Comparison of ENCODE assay signal across 13 cellular contexts in genomic region chr6:3585320-3585935, GRCh38.
DNase-seq lines count a peak whose midpoint lies in the region; ATAC-seq, FAIRE-seq and TF ChIP-seq lines count a peak whose summit lies in the region.
"Had no signal": no experiment of that assay in that cellular context is flagged by ENCODE, and none has a peak within 500 bp of the region (broad histone marks: within the 10 kb centered on the region; RNA-seq: fewer than 3 reads in every experiment).

No MANE protein-coding gene starts in this region.

- H3K4me3 ChIP-seq in AG04450 (ENCODE audit: low read depth, low read length) (no peak overlapping the region), kidney epithelial cell (ENCODE audit: low read depth, low read length) (no peak overlapping the region), HepG2 (replicated peaks in 1 of 3; ENCODE audit: insufficient read depth in 1 of 3, low read depth in 2 of 3, low read length in 3 of 3) (no peak overlapping the region)
- H3K4me3 ChIP-seq: hepatocyte, tibial nerve had no signal

- DNase-seq in AG04450 (ENCODE audit: low read depth, low spot score) (peak; percentile 24), HS-27A (ENCODE audit: low read depth) (peak; percentile 8), brain pericyte (ENCODE audit: low read depth, low spot score) (peak; percentile 42), kidney epithelial cell (ENCODE audit: low read depth) (peak; percentile 5), NCI-H146 (lab: John Stamatoyannopoulos, UW) (no peak), WTC11 (ENCODE audit: low spot score) (no peak), HepG2 (ENCODE audit: low spot score) (no peak), Right ventricle myocardium superior (no peak)
- DNase-seq: NCI-H1436 had no signal

- no peak for TF ChIP-seq RAD21 in HepG2 (CRISPR knock-in tag; IDR thresholded peaks at IDR 0.05)

- CTCF ChIA-PET in AG04450 (lab: Charles Lee) (no interaction called here), WTC11 (lab: Charles Lee) (no interaction called here), HepG2 (lab: Yijun Ruan, JAX; ENCODE audit: low intra/inter-chr PET ratio, low total read pairs) (no interaction called here)

- POLR2A ChIA-PET in AG04450 (lab: Yijun Ruan, JAX) = no interaction called here
- POLR2A ChIA-PET in WTC11 (lab: Charles Lee) = no interaction called here
- POLR2A ChIA-PET in HepG2 (lab: Yijun Ruan, JAX) = no interaction called here

- H3K36me3 Mint-ChIP-seq in WTC11 = no peaks in the 10 kb centered on the region

- no peak overlapping the region for H2AFZ ChIP-seq in HepG2 (ENCODE audit: low read length)
- H2AFZ ChIP-seq: hepatocyte had no signal

- TF ChIP-seq EP300 in HepG2 (IDR thresholded peaks at IDR 0.05; ENCODE audit: low read depth in 2 of 2, low read length in 2 of 2) = no peak
- no peak for TF ChIP-seq EP300 in HepG2 (CRISPR knock-in tag; IDR thresholded peaks at IDR 0.05; ENCODE audit: borderline replicate concordance)

- H3K4me3 Mint-ChIP-seq in WTC11 = no peak overlapping the region
- H3K4me3 Mint-ChIP-seq: dendritic cell treated with granulocyte-macrophage colony-stimulating factor and Interleukin-4, amounts not matched to agents 40 ng/mL and 50 ng/mL, for 4 days had no signal

- H3K4me1 ChIP-seq in HepG2 (ENCODE audit: insufficient read depth, low read length) = no peaks in the 10 kb centered on the region
- H3K4me1 ChIP-seq: tibial nerve had no signal

- H3K4me2 ChIP-seq in HepG2 (ENCODE audit: low read depth, low read length) = no peak overlapping the region
- H3K4me2 ChIP-seq: hepatocyte had no signal

- peaks cover 2% of the 10 kb centered on the region; the same call in 1 of the 2 replicates for H3K9me3 ChIP-seq in AG04450 (ENCODE audit: control insufficient read depth, insufficient read depth, low read length)
- no peaks in the 10 kb centered on the region for H3K9me3 ChIP-seq in HepG2 (ENCODE audit: low read length)

- TF ChIP-seq CTCF in AG04450 (IDR thresholded peaks at IDR 0.05; ENCODE audit: low read depth, low read length) = no peak
- no peak for TF ChIP-seq CTCF in kidney epithelial cell (IDR thresholded peaks at IDR 0.05; ENCODE audit: insufficient read depth, low read length, poor library complexity, severe bottlenecking)
- no peak for TF ChIP-seq CTCF in WTC11 (IDR thresholded peaks at IDR 0.05)
- TF ChIP-seq CTCF in HepG2 (CRISPR knock-in tag; IDR thresholded peaks at IDR 0.05) = no peak

- no peaks in the 10 kb centered on the region; the same call in 1 of the 2 replicates for H3K27me3 Mint-ChIP-seq in WTC11 (ENCODE audit: low read depth)

- no peak for FAIRE-seq in HepG2 (lab: Jason Lieb, UNC)

- H3K9ac ChIP-seq in HepG2 (ENCODE audit: insufficient read depth, low read depth, low read length) = no peak overlapping the region

- H3K9me3 Mint-ChIP-seq in WTC11 = peaks cover 19% of the 10 kb centered on the region

- WGBS in HepG2 (ENCODE audit: low lambda C conversion rate) = 21% methylated on average over 5 of the region's 5 CpGs

- H3K27ac Mint-ChIP-seq in WTC11 = no peak overlapping the region
- H3K27ac Mint-ChIP-seq: dendritic cell treated with granulocyte-macrophage colony-stimulating factor and Interleukin-4, amounts not matched to agents 40 ng/mL and 50 ng/mL, for 4 days had no signal

- intact Hi-C loops in HepG2 (cut with micrococcal nuclease; ENCODE audit: unreplicated experiment) = no loop called here
- intact Hi-C loops in Right ventricle myocardium superior (cut with DNase I) = no loop called here

- no peak overlapping the region for H3K27ac ChIP-seq in AG04450 (ENCODE audit: low read depth, low read length)
- H3K27ac ChIP-seq in HepG2 (ENCODE audit: extremely low read length, insufficient read depth, low read length) = no peak overlapping the region
- H3K27ac ChIP-seq: C4-2B, hepatocyte, tibial nerve had no signal

- TF ChIP-seq POLR2A in HepG2 (IDR thresholded peaks at IDR 0.05; ENCODE audit: insufficient read depth in 1 of 2, low read depth in 2 of 2, low read length in 2 of 2) = no peak

- ATAC-seq in WTC11 = no peak
- ATAC-seq in HepG2 = no peak
- no peak for ATAC-seq in Right ventricle myocardium superior (ENCODE audit: poor library complexity)

- H3K36me3 ChIP-seq in kidney epithelial cell (ENCODE audit: control insufficient read depth, insufficient read depth, low read length) (no peaks in the 10 kb centered on the region), HepG2 (replicated peaks in 1 of 2; ENCODE audit: control insufficient read depth in 1 of 2, insufficient read depth in 2 of 2, low read length in 2 of 2) (no peaks in the 10 kb centered on the region)
- H3K36me3 ChIP-seq: tibial nerve had no signal

- no peaks in the 10 kb centered on the region for H3K79me2 ChIP-seq in HepG2 (ENCODE audit: insufficient read depth, low read length)
- H3K79me2 ChIP-seq: hepatocyte had no signal

- in situ Hi-C loops in HepG2 (cut with HindIII; ENCODE audit: extremely low pct_ligation_motif_present, low pct_unique_long_range_greater_than_20kb) = no loop called here

- no TSS peak for BruUV-seq in HepG2 (replicated peaks; lab: Mats Ljungman, UMichigan)

- no peaks in the 10 kb centered on the region for H4K20me1 ChIP-seq in HepG2 (ENCODE audit: insufficient read depth, low read length)

- H3K27me3 ChIP-seq in AG04450 (ENCODE audit: control insufficient read depth, insufficient read depth, low read length) (no peaks in the 10 kb centered on the region), kidney epithelial cell (ENCODE audit: control insufficient read depth, insufficient read depth, low read length) (no peaks in the 10 kb centered on the region), HepG2 (ENCODE audit: control insufficient read depth in 1 of 2, insufficient read depth in 2 of 2, low read length in 2 of 2) (peaks cover 0 to 9% of the 10 kb centered on the region in 2 experiments; a peak in 2 of 5 replicates)
- H3K27me3 ChIP-seq: hepatocyte, tibial nerve had no signal

- no peaks in the 10 kb centered on the region for H3K4me1 Mint-ChIP-seq in WTC11

TF ChIP-seq in WTC11, 78 proteins besides CTCF, POLR2A, EP300 and RAD21 (continues in another document):
- TF ChIP-seq HMGA2 (CRISPR knock-in tag; IDR thresholded peaks at IDR 0.05) (no peak), SMAD4 (CRISPR knock-in tag; IDR thresholded peaks at IDR 0.05) (no peak), ZNF121 (CRISPR knock-in tag; IDR thresholded peaks at IDR 0.05) (no peak), ZNF423 (CRISPR knock-in tag; IDR thresholded peaks at IDR 0.05) (no peak), ZSCAN18 (CRISPR knock-in tag; IDR thresholded peaks at IDR 0.05) (no peak), TEAD1 (CRISPR knock-in tag; IDR thresholded peaks at IDR 0.05) (no peak), SP1 (CRISPR knock-in tag; conservative IDR thresholded peaks at IDR 0.05) (no peak), GRHL2 (CRISPR knock-in tag; IDR thresholded peaks at IDR 0.05; ENCODE audit: insufficient replicate concordance, severe bottlenecking) (no peak)

TF ChIP-seq in HepG2, 621 proteins besides CTCF, POLR2A, EP300 and RAD21:
- TF ChIP-seq ZNF7 (CRISPR knock-in tag; IDR thresholded peaks at IDR 0.05) (no peak), IKZF5 (CRISPR knock-in tag; IDR thresholded peaks at IDR 0.05) (no peak), KMT2B (CRISPR knock-in tag; IDR thresholded peaks at IDR 0.05) (no peak), CEBPB (IDR thresholded peaks at IDR 0.05; ENCODE audit: borderline replicate concordance, low read depth, low read length) (no peak), CENPX (CRISPR knock-in tag; IDR thresholded peaks at IDR 0.05) (no peak), CREB1 (IDR thresholded peaks at IDR 0.05) (no peak), CREB1 (CRISPR knock-in tag; IDR thresholded peaks at IDR 0.05) (no peak), ONECUT2 (CRISPR knock-in tag; IDR thresholded peaks at IDR 0.05) (no peak), ZNF232 (CRISPR knock-in tag; IDR thresholded peaks at IDR 0.05; ENCODE audit: borderline replicate concordance) (no peak), ZNF670 (CRISPR knock-in tag; IDR thresholded peaks at IDR 0.05; ENCODE audit: borderline replicate concordance) (no peak), ZNF326 (CRISPR knock-in tag; IDR thresholded peaks at IDR 0.05; ENCODE audit: borderline replicate concordance) (no peak), KDM1A (CRISPR knock-in tag; IDR thresholded peaks at IDR 0.05) (no peak), ZBTB34 (CRISPR knock-in tag; IDR thresholded peaks at IDR 0.05) (no peak), DMAP1 (CRISPR knock-in tag; IDR thresholded peaks at IDR 0.05) (no peak), ZNF784 (CRISPR knock-in tag; IDR thresholded peaks at IDR 0.05; ENCODE audit: borderline replicate concordance) (no peak)

Comparison
In these comparisons a context has a peak if more than half of its experiments do, and no peak if none do; other contexts are left out.
1. DNase-seq: peak in AG04450 (single experiment), HS-27A (single experiment), brain pericyte (single experiment) and kidney epithelial cell (single experiment); none in NCI-H146 (single experiment), WTC11 (single experiment), HepG2 (single experiment) and Right ventricle myocardium superior (single experiment).